22 cellular contexts compared by ENCODE assay signal in the genomic region with DNA sequence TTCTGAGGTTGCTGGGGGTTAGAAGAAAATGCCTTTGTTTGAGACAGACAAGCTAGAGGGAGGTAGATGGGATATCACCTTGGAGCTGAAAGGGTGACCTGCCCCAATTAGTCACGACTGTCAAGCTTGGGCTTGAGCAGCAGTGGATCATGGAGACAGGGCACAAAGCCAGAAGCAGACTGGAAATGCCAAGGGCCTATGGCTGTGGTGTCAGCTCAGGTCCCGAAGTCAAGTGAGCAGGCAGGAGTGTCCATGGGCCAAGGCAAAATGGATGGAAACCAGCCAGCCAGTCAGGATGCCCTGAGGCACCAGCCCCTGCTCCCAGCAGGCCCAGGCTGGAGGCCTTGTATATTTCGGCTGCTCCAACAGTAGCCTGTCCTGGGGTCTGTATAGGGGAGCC.
DNase-seq lines count a peak whose midpoint lies in the region; ATAC-seq, FAIRE-seq and TF ChIP-seq lines count a peak whose summit lies in the region.
"Had no signal": no experiment of that assay in that cellular context is flagged by ENCODE, and none has a peak within 500 bp of the region (broad histone marks: within the 10 kb centered on the region; RNA-seq: fewer than 3 reads in every experiment).

No MANE protein-coding gene starts in this region.

- peaks cover 0 to 4% (median 2%) of the 10 kb centered on the region in 5 experiments for H3K9me3 Mint-ChIP-seq in brain
- H3K9me3 Mint-ChIP-seq in osteocyte (ENCODE audit: unreplicated experiment), result peaks cover 2% of the 10 kb centered on the region

- peak; percentile 92 for FAIRE-seq in HTR-8/SVneo (lab: Jason Lieb, UNC)
- FAIRE-seq: endometrium, HepG2 had no signal

- DNase-seq in EL, result peak; percentile 13
- DNase-seq in HTR-8/SVneo (ENCODE audit: insufficient read length, low spot score), result peak; percentile 35
- peak; percentile 78 for DNase-seq in osteocyte (ENCODE audit: extremely low spot score, unreplicated experiment)
- no peak for DNase-seq in Kasumi-1 (lab: John Stamatoyannopoulos, UW)
- DNase-seq: activated CD4-positive, alpha-beta T cell treated with anti-CD3 and anti-CD28 coated beads for 4 hours; activated naive CD8-positive, alpha-beta T cell treated with anti-CD3 and anti-CD28 coated beads, Interleukin-2, amount 10 ng/mL, durations not matched to agents 7 days and 5 days; activated T-cell treated with anti-CD3 and anti-CD28 coated beads, Interleukin-2, amount 50 U/mL, for 1 hour; AML-193; cerebellar nuclear complex; naive thymus-derived CD4-positive, alpha-beta T cell; NCI-H1048; posterior cingulate gyrus; SJCRH30; spleen; stimulated activated naive CD4-positive, alpha-beta T cell had no signal

- H3K4me1 Mint-ChIP-seq in brain (peaks cover 15% of the 10 kb centered on the region), osteocyte (ENCODE audit: unreplicated experiment) (peaks cover 14% of the 10 kb centered on the region)

- ATAC-seq in HG02642 (IDR thresholded peaks at IDR 0.05; ENCODE audit: poor library complexity, unreplicated experiment) (no peak), HG03442 (IDR thresholded peaks at IDR 0.05; ENCODE audit: unreplicated experiment) (no peak), GM21529 (IDR thresholded peaks at IDR 0.05; ENCODE audit: unreplicated experiment) (no peak)
- ATAC-seq: gastroesophageal sphincter; HepG2; naive thymus-derived CD4-positive, alpha-beta T cell had no signal

- no peaks in the 10 kb centered on the region for H3K27me3 Mint-ChIP-seq in brain
- H3K27me3 Mint-ChIP-seq in osteocyte (ENCODE audit: unreplicated experiment), result no peaks in the 10 kb centered on the region
- H3K27me3 Mint-ChIP-seq: activated naive CD8-positive, alpha-beta T cell treated with anti-CD3 and anti-CD28 coated beads, Interleukin-2, amount 10 ng/mL, durations not matched to agents 7 days and 5 days; naive thymus-derived CD4-positive, alpha-beta T cell had no signal

- H3K4me3 Mint-ChIP-seq in brain (no peak overlapping the region), osteocyte (ENCODE audit: unreplicated experiment) (no peak overlapping the region)
- H3K4me3 Mint-ChIP-seq: activated naive CD8-positive, alpha-beta T cell treated with anti-CD3 and anti-CD28 coated beads, Interleukin-2, amount 10 ng/mL, durations not matched to agents 7 days and 5 days; naive thymus-derived CD4-positive, alpha-beta T cell had no signal

- peak overlapping the region; percentile 6 to 80 (median 55) for H3K27ac Mint-ChIP-seq in brain
- no peak overlapping the region for H3K27ac Mint-ChIP-seq in osteocyte (ENCODE audit: unreplicated experiment)
- H3K27ac Mint-ChIP-seq: activated naive CD8-positive, alpha-beta T cell treated with anti-CD3 and anti-CD28 coated beads, Interleukin-2, amount 10 ng/mL, durations not matched to agents 7 days and 5 days had no signal

- TF ChIP-seq CTCF in brain (conservative IDR thresholded peaks at IDR 0.05) (no peak), osteocyte (IDR thresholded peaks at IDR 0.05) (no peak)

- H3K36me3 Mint-ChIP-seq in brain (no peaks in the 10 kb centered on the region), osteocyte (ENCODE audit: unreplicated experiment) (no peaks in the 10 kb centered on the region)
- H3K36me3 Mint-ChIP-seq: naive thymus-derived CD4-positive, alpha-beta T cell had no signal

Comparison
In these comparisons a context has a peak if more than half of its experiments do, and no peak if none do; other contexts are left out.
1. DNase-seq: peak in EL (single experiment), HTR-8/SVneo (single experiment) and osteocyte (single experiment); none in Kasumi-1 (0 of 2).